ENCODE assay signal across 23 cellular contexts in genomic region chr4:17869327-17869726, GRCh38. TPM values are rescaled to one million over a fixed set of nuclear protein-coding genes. Genes with fewer than 3 reads are reported as not detected.
DNase-seq lines count a peak whose midpoint lies in the region; ATAC-seq, FAIRE-seq and TF ChIP-seq lines count a peak whose summit lies in the region.
"Had no signal": no experiment of that assay in that cellular context is flagged by ENCODE, and none has a peak within 500 bp of the region (broad histone marks: within the 10 kb centered on the region; RNA-seq: fewer than 3 reads in every experiment).

No MANE protein-coding gene starts in this region.

- no peak overlapping the region for H3K14ac ChIP-seq in mesenchymal stem cell (ENCODE audit: low read length in 2 of 2)

- H3K9ac ChIP-seq in astrocyte (ENCODE audit: low read length) (no peak overlapping the region), mesenchymal stem cell (ENCODE audit: low read length) (no peak overlapping the region)
- H3K9ac ChIP-seq: BLaER1, GM23248 had no signal

- peak; percentile 34 for FAIRE-seq in astrocyte (lab: Jason Lieb, UNC)
- FAIRE-seq: D721Med, GM12878, GM18507 had no signal

- WGBS in mesenchymal stem cell, result 53% methylated on average over 2 of the region's 2 CpGs

- no peaks in the 10 kb centered on the region for H3K27me3 Mint-ChIP-seq in astrocyte (ENCODE audit: low read depth, unreplicated experiment)
- peaks cover 3% of the 10 kb centered on the region for H3K27me3 Mint-ChIP-seq in T-helper 2 cell treated with Interferon-gamma antibody and Interleukin-4, amounts not matched to agents 5 μg/mL and 100 μg/mL, for 36 hours (ENCODE audit: low read depth)
- H3K27me3 Mint-ChIP-seq: B cell; CD4-positive, CD25-positive, alpha-beta regulatory T cell had no signal

- H3K4me1 Mint-ChIP-seq in astrocyte (ENCODE audit: low read depth, unreplicated experiment), result no peaks in the 10 kb centered on the region
- no peaks in the 10 kb centered on the region for H3K4me1 Mint-ChIP-seq in T-helper 2 cell treated with Interferon-gamma antibody and Interleukin-4, amounts not matched to agents 5 μg/mL and 100 μg/mL, for 36 hours (ENCODE audit: low read depth)
- H3K4me1 Mint-ChIP-seq: B cell; CD4-positive, CD25-positive, alpha-beta regulatory T cell had no signal

- no peaks in the 10 kb centered on the region for H3K4me1 ChIP-seq in astrocyte (ENCODE audit: insufficient read depth, low read length)
- H3K4me1 ChIP-seq in mesenchymal stem cell (ENCODE audit: control insufficient read depth, insufficient read depth, low read depth, low read length), result no peaks in the 10 kb centered on the region
- H3K4me1 ChIP-seq: BLaER1 had no signal

- H2BK12ac ChIP-seq in mesenchymal stem cell (ENCODE audit: low read length in 2 of 2), result no peak overlapping the region

- no peak overlapping the region for H4K91ac ChIP-seq in mesenchymal stem cell (ENCODE audit: low read length)

- no peak overlapping the region for H3K4me3 ChIP-seq in astrocyte (ENCODE audit: insufficient read depth, low read depth, low read length)
- H3K4me3 ChIP-seq in mesenchymal stem cell (ENCODE audit: insufficient read depth in 1 of 2, low read depth in 1 of 2, low read length in 2 of 2), result no peak overlapping the region
- H3K4me3 ChIP-seq: BLaER1, GM12878, GM23248 had no signal

- DNase-seq in HCEC 1CT (peak; percentile 27), astrocyte (ENCODE audit: low read depth) (no peak), fibroblast of peridontal ligament (ENCODE audit: extremely low read depth) (peak; percentile 17), mesenchymal stem cell (peak; percentile 76), COLO668 (lab: John Stamatoyannopoulos, UW; ENCODE audit: unreplicated experiment) (no peak), activated gamma-delta T cell treated with Interleukin-2 at 50 U/mL for 16 hours (no peak)
- DNase-seq in T-helper 2 cell treated with Interferon-gamma antibody and Interleukin-4, amounts not matched to agents 5 μg/mL and 100 μg/mL, for 36 hours (ENCODE audit: low spot score), result no peak
- DNase-seq: CD4-positive, CD25-positive, alpha-beta regulatory T cell; CD8-positive, alpha-beta T cell; DMS 273 treated with DMSO at 0.1 percent for 48 hours; DMS79; EL; GDM1; GM23248; H9; HFFc6 had no signal

- no peaks in the 10 kb centered on the region for H3K27me3 ChIP-seq in astrocyte (ENCODE audit: insufficient read depth, low read length)
- H3K27me3 ChIP-seq in mesenchymal stem cell (ENCODE audit: control insufficient read depth in 1 of 2, insufficient read depth in 1 of 2, low read length in 2 of 2), result no peaks in the 10 kb centered on the region
- H3K27me3 ChIP-seq: BLaER1 had no signal

- H2BK15ac ChIP-seq in mesenchymal stem cell (ENCODE audit: low read depth, poor library complexity, severe bottlenecking), result no peak overlapping the region

- peaks cover 2% of the 10 kb centered on the region for H3K79me1 ChIP-seq in mesenchymal stem cell (replicated peaks; ENCODE audit: low read length, poor library complexity, severe bottlenecking)

- no peaks in the 10 kb centered on the region for H3K36me3 ChIP-seq in astrocyte (ENCODE audit: insufficient read depth, low read length)
- H3K36me3 ChIP-seq in mesenchymal stem cell (ENCODE audit: control insufficient read depth in 1 of 2, insufficient read depth in 2 of 2, low read depth in 1 of 2, low read length in 2 of 2), result no peaks in the 10 kb centered on the region

- no peak overlapping the region for H3K27ac Mint-ChIP-seq in astrocyte (ENCODE audit: unreplicated experiment)
- no peak overlapping the region for H3K27ac Mint-ChIP-seq in T-helper 2 cell treated with Interferon-gamma antibody and Interleukin-4, amounts not matched to agents 5 μg/mL and 100 μg/mL, for 36 hours
- H3K27ac Mint-ChIP-seq: B cell; CD4-positive, CD25-positive, alpha-beta regulatory T cell; CD8-positive, alpha-beta T cell; H9; HFFc6 had no signal

- H3K23ac ChIP-seq in mesenchymal stem cell (ENCODE audit: low read length in 2 of 2), result no peak overlapping the region

- no peaks in the 10 kb centered on the region for H3K36me3 Mint-ChIP-seq in astrocyte (ENCODE audit: low read depth, unreplicated experiment)
- H3K36me3 Mint-ChIP-seq in T-helper 2 cell treated with Interferon-gamma antibody and Interleukin-4, amounts not matched to agents 5 μg/mL and 100 μg/mL, for 36 hours (ENCODE audit: low read depth), result no peaks in the 10 kb centered on the region

- no peak for ATAC-seq in GM18520 (IDR thresholded peaks at IDR 0.05; ENCODE audit: unreplicated experiment)
- ATAC-seq: CD8-positive, alpha-beta T cell; GM12878 had no signal

- H3K9me3 Mint-ChIP-seq in astrocyte (ENCODE audit: unreplicated experiment), result no peaks in the 10 kb centered on the region
- H3K9me3 Mint-ChIP-seq in T-helper 2 cell treated with Interferon-gamma antibody and Interleukin-4, amounts not matched to agents 5 μg/mL and 100 μg/mL, for 36 hours, result no peaks in the 10 kb centered on the region
- H3K9me3 Mint-ChIP-seq: CD8-positive, alpha-beta T cell; H9; HFFc6 had no signal

- no peak overlapping the region for H2BK120ac ChIP-seq in mesenchymal stem cell (ENCODE audit: low read depth, low read length)

- H3K4me2 ChIP-seq in astrocyte (ENCODE audit: low read length) (no peak overlapping the region), mesenchymal stem cell (ENCODE audit: low read length, poor library complexity, severe bottlenecking) (no peak overlapping the region)
- H3K4me2 ChIP-seq: BLaER1 had no signal

- no peaks in the 10 kb centered on the region for H3K9me3 ChIP-seq in astrocyte (ENCODE audit: insufficient read depth, low read depth, low read length)
- H3K9me3 ChIP-seq in mesenchymal stem cell (ENCODE audit: control insufficient read depth, low read length), result no peaks in the 10 kb centered on the region

- no peak overlapping the region for H3K27ac ChIP-seq in astrocyte (ENCODE audit: low read depth, low read length)
- H3K27ac ChIP-seq in mesenchymal stem cell (ENCODE audit: low read length, poor library complexity, severe bottlenecking), result no peak overlapping the region
- H3K27ac ChIP-seq: BLaER1, C4-2B, GM23248 had no signal

- H2AFZ ChIP-seq in astrocyte (ENCODE audit: low read depth, low read length), result no peak overlapping the region
- no peak overlapping the region for H2AFZ ChIP-seq in mesenchymal stem cell (ENCODE audit: low read depth, low read length)
- H2AFZ ChIP-seq: GM23248 had no signal

- no peak overlapping the region for H2AK5ac ChIP-seq in mesenchymal stem cell (ENCODE audit: low read length, severe bottlenecking)

- H4K8ac ChIP-seq in mesenchymal stem cell (ENCODE audit: low read length), result no peak overlapping the region

- no peak overlapping the region for H3K4me3 Mint-ChIP-seq in astrocyte (ENCODE audit: unreplicated experiment)
- H3K4me3 Mint-ChIP-seq in T-helper 2 cell treated with Interferon-gamma antibody and Interleukin-4, amounts not matched to agents 5 μg/mL and 100 μg/mL, for 36 hours, result no peak overlapping the region
- H3K4me3 Mint-ChIP-seq: B cell; CD4-positive, CD25-positive, alpha-beta regulatory T cell; CD8-positive, alpha-beta T cell; H9; HFFc6 had no signal

- no peaks in the 10 kb centered on the region for H4K20me1 ChIP-seq in astrocyte (ENCODE audit: insufficient read depth, low read length)
- H4K20me1 ChIP-seq: BLaER1 had no signal

- no peak overlapping the region for H2BK5ac ChIP-seq in mesenchymal stem cell (ENCODE audit: low read depth, low read length, poor library complexity, severe bottlenecking)

- no peak overlapping the region for H3K18ac ChIP-seq in mesenchymal stem cell (ENCODE audit: low read depth in 1 of 2, low read length in 2 of 2)

- no peak overlapping the region for H3K4ac ChIP-seq in mesenchymal stem cell (ENCODE audit: low read depth in 1 of 2, low read length in 2 of 2)

- TF ChIP-seq CTCF in astrocyte (IDR thresholded peaks at IDR 0.05; ENCODE audit: insufficient read depth, low read depth, low read length), result no peak

- no peaks in the 10 kb centered on the region for H3K79me2 ChIP-seq in astrocyte (ENCODE audit: insufficient read depth, low read length)

RNA-seq across cellular contexts. Expression of gene NCAPG, which starts 58.5 kb away (rescaled TPM):
- total RNA-seq in astrocyte, result 2.6 and 4.7 TPM in 2 replicates
- 4.4 TPM for polyA plus RNA-seq in mesenchymal stem cell (2013, experiment 1 of 2)
- 4.3 TPM for polyA plus RNA-seq in mesenchymal stem cell (2013, experiment 2 of 2)

RNA-seq across cellular contexts. Expression of gene DCAF16, which starts 58.8 kb away (rescaled TPM):
- total RNA-seq in astrocyte, result 29.0 and 32.7 TPM in 2 replicates
- 16.9 TPM for polyA plus RNA-seq in mesenchymal stem cell (2013, experiment 1 of 2)
- polyA plus RNA-seq in mesenchymal stem cell (2013, experiment 2 of 2), result 16.4 TPM

Comparison
In these comparisons a context has a peak if more than half of its experiments do, and no peak if none do; other contexts are left out.
1. DNase-seq: peak in HCEC 1CT (single experiment), fibroblast of peridontal ligament (single experiment) and mesenchymal stem cell (single experiment); none in astrocyte (single experiment), COLO668 (single experiment), T-helper 2 cell treated with Interferon-gamma antibody and Interleukin-4, amounts not matched to agents 5 μg/mL and 100 μg/mL, for 36 hours (single experiment) and activated gamma-delta T cell treated with Interleukin-2 at 50 U/mL for 16 hours (single experiment).